ENCODE assay signal across 11 cellular contexts in genomic region chr13:44819245-44819644, GRCh38.
DNase-seq lines count a peak whose midpoint lies in the region; ATAC-seq, FAIRE-seq and TF ChIP-seq lines count a peak whose summit lies in the region.
"Had no signal": no experiment of that assay in that cellular context is flagged by ENCODE, and none has a peak within 500 bp of the region (broad histone marks: within the 10 kb centered on the region; RNA-seq: fewer than 3 reads in every experiment).

No MANE protein-coding gene starts in this region.

- H4K12ac ChIP-seq in trophoblast cell (ENCODE audit: low read depth, low read length), result no peak overlapping the region

- H3K4me1 ChIP-seq in GM12878 (ENCODE audit: control insufficient read depth, insufficient read depth, low read length) (no peaks in the 10 kb centered on the region), trophoblast cell (ENCODE audit: control insufficient read depth in 1 of 2, insufficient read depth in 2 of 2, low read length in 2 of 2) (peaks cover 27 to 32% of the 10 kb centered on the region in 2 experiments), heart left ventricle (peaks cover 0 to 4% (median 0%) of the 10 kb centered on the region in 12 donors), colonic mucosa (no peaks in the 10 kb centered on the region)
- H3K4me1 ChIP-seq in naive thymus-derived CD4-positive, alpha-beta T cell (ENCODE audit: control insufficient read depth in 2 of 2, insufficient read depth in 2 of 2, low read length in 2 of 2), result no peaks in the 10 kb centered on the region

- no peak overlapping the region for H3K4me3 ChIP-seq in GM12878
- no peak overlapping the region for H3K4me3 ChIP-seq in trophoblast cell (ENCODE audit: low read depth, low read length)
- no peak overlapping the region for H3K4me3 ChIP-seq in heart left ventricle
- H3K4me3 ChIP-seq in colonic mucosa, result no peak overlapping the region
- no peak overlapping the region for H3K4me3 ChIP-seq in naive thymus-derived CD4-positive, alpha-beta T cell (ENCODE audit: low read length)
- H3K4me3 ChIP-seq: esophagus squamous epithelium had no signal

- H3K36me3 Mint-ChIP-seq in activated CD8-positive, alpha-beta memory T cell treated with anti-CD3 and anti-CD28 coated beads, Interleukin-2, amount 10 ng/mL, durations not matched to agents 7 days and 5 days, result no peaks in the 10 kb centered on the region
- no peaks in the 10 kb centered on the region for H3K36me3 Mint-ChIP-seq in naive thymus-derived CD4-positive, alpha-beta T cell

- peak; percentile 73 for ATAC-seq in activated CD8-positive, alpha-beta memory T cell treated with anti-CD3 and anti-CD28 coated beads, Interleukin-2, amount 10 ng/mL, durations not matched to agents 7 days and 5 days
- ATAC-seq in GM12878 (peak; percentile 71), heart left ventricle (no peak)
- ATAC-seq in naive thymus-derived CD4-positive, alpha-beta T cell, result no peak

- BruUV-seq in GM12878 (replicated peaks; lab: Mats Ljungman, UMichigan), result no TSS peak

- H3K9ac ChIP-seq in GM12878 (ENCODE audit: control insufficient read depth, insufficient read depth, low read length) (no peak overlapping the region), trophoblast cell (ENCODE audit: low read length) (no peak overlapping the region), colonic mucosa (ENCODE audit: low read depth in 2 of 2, low read length in 2 of 2) (no peak overlapping the region)

- 35% methylated on average over 3 of the region's 3 CpGs for WGBS in GM12878 (ENCODE audit: insufficient coverage, insufficient replicate concordance, low lambda C conversion rate, missing lambda C conversion rate)
- WGBS in trophoblast cell (ENCODE audit: extremely low coverage, insufficient coverage, insufficient read length), result no CpG with 5 or more reads among the region's 3 CpGs
- 80 to 86% (median 84%) methylated on average over 3 of the region's 3 CpGs for WGBS in heart left ventricle, 4 donors

- POLR2A ChIA-PET in GM12878 (lab: Charles Lee), result no interaction called here
- POLR2A ChIA-PET in naive thymus-derived CD4-positive, alpha-beta T cell (lab: Charles Lee), result no interaction called here

- no peak overlapping the region for H3K14ac ChIP-seq in trophoblast cell (ENCODE audit: low read length)

- H3K4me2 ChIP-seq in GM12878 (ENCODE audit: control insufficient read depth, insufficient read depth), result no peak overlapping the region
- no peak overlapping the region for H3K4me2 ChIP-seq in trophoblast cell (ENCODE audit: low read length)

- in situ Hi-C loops in GM12878 (cut with MboI), result no loop called here

- peak overlapping the region; percentile 13 for H2BK5ac ChIP-seq in trophoblast cell (ENCODE audit: low read depth, low read length, poor library complexity)

- RAD21 ChIA-PET in GM12878 (lab: Charles Lee; ENCODE audit: unreplicated experiment), result no interaction called here

- H3K9me3 Mint-ChIP-seq in activated CD8-positive, alpha-beta memory T cell treated with anti-CD3 and anti-CD28 coated beads, Interleukin-2, amount 10 ng/mL, durations not matched to agents 7 days and 5 days (ENCODE audit: low read depth), result no peaks in the 10 kb centered on the region
- H3K9me3 Mint-ChIP-seq in naive thymus-derived CD4-positive, alpha-beta T cell, result no peaks in the 10 kb centered on the region

- peak overlapping the region; percentile 86 for H4K91ac ChIP-seq in trophoblast cell (ENCODE audit: low read depth, low read length)

- no peak overlapping the region for H3K27ac Mint-ChIP-seq in activated CD8-positive, alpha-beta memory T cell treated with anti-CD3 and anti-CD28 coated beads, Interleukin-2, amount 10 ng/mL, durations not matched to agents 7 days and 5 days
- H3K27ac Mint-ChIP-seq in naive thymus-derived CD4-positive, alpha-beta T cell, result no peak overlapping the region

- no peak overlapping the region for H2AK5ac ChIP-seq in trophoblast cell (ENCODE audit: low read length)

- TF ChIP-seq CTCF in GM12878 (IDR thresholded peaks at IDR 0.05 in 2 of 3, conservative IDR thresholded peaks at IDR 0.05 in 1 of 3; ENCODE audit: control insufficient read depth in 2 of 3, extremely low read depth in 1 of 3, insufficient read depth in 1 of 3, low read depth in 3 of 3, low read length in 3 of 3) (no peak), heart left ventricle (IDR thresholded peaks at IDR 0.05) (no peak), colonic mucosa (IDR thresholded peaks at IDR 0.05) (no peak)

- no peaks in the 10 kb centered on the region for H4K20me1 ChIP-seq in GM12878 (ENCODE audit: control insufficient read depth, insufficient read depth)

- intact Hi-C loops in GM12878 (cut with micrococcal nuclease; ENCODE audit: unreplicated experiment), result no loop called here
- intact Hi-C loops in heart left ventricle (cut with DNase I), result no loop called here
- intact Hi-C loops in colonic mucosa (cut with DNase I), result no loop called here
- intact Hi-C loops in naive thymus-derived CD4-positive, alpha-beta T cell (cut with micrococcal nuclease), result loop anchor here in 1 of 2 donors (5.0 kb wide), 1 partner anchor 242 kb away; the partner anchor contains the start of gene TSC22D1

- H2AFZ ChIP-seq in GM12878 (ENCODE audit: control insufficient read depth, low read depth, low read length), result no peak overlapping the region
- no peak overlapping the region for H2AFZ ChIP-seq in trophoblast cell (ENCODE audit: insufficient read depth, low read length, poor library complexity)

- peak overlapping the region; percentile 31 for H2BK12ac ChIP-seq in trophoblast cell (ENCODE audit: low read length)

- CTCF ChIA-PET in activated CD8-positive, alpha-beta memory T cell treated with anti-CD3 and anti-CD28 coated beads, Interleukin-2, amount 10 ng/mL, durations not matched to agents 7 days and 5 days (lab: Charles Lee), result no interaction called here
- CTCF ChIA-PET in GM12878 (lab: Yijun Ruan, JAX), result no interaction called here
- CTCF ChIA-PET in naive thymus-derived CD4-positive, alpha-beta T cell (lab: Charles Lee), result no interaction called here

- no peak for FAIRE-seq in GM12878 (lab: Jason Lieb, UNC)

- H3K27ac ChIP-seq in GM12878 (ENCODE audit: control insufficient read depth, insufficient read depth) (no peak overlapping the region), trophoblast cell (ENCODE audit: low read depth, low read length) (peak overlapping the region; percentile 15), heart left ventricle (no peak overlapping the region), colonic mucosa (no peak overlapping the region)
- H3K27ac ChIP-seq in naive thymus-derived CD4-positive, alpha-beta T cell (ENCODE audit: low read depth, low read length), result no peak overlapping the region
- H3K27ac ChIP-seq: C4-2B, esophagus squamous epithelium had no signal

- H3K4ac ChIP-seq in trophoblast cell (ENCODE audit: low read depth, low read length), result no peak overlapping the region

- H3K79me2 ChIP-seq in GM12878 (ENCODE audit: control insufficient read depth, insufficient read depth, low read length), result no peaks in the 10 kb centered on the region
- no peaks in the 10 kb centered on the region for H3K79me2 ChIP-seq in trophoblast cell (ENCODE audit: control insufficient read depth, insufficient read depth, low read length, poor library complexity)

- no peak overlapping the region for H3K18ac ChIP-seq in trophoblast cell (ENCODE audit: low read length)

- peak overlapping the region; percentile 64 for H4K8ac ChIP-seq in trophoblast cell (ENCODE audit: low read depth, low read length)

- DNase-seq in activated CD8-positive, alpha-beta memory T cell treated with anti-CD3 and anti-CD28 coated beads, Interleukin-2, amount 10 ng/mL, durations not matched to agents 7 days and 5 days, result no peak
- DNase-seq in activated CD8-positive, alpha-beta memory T cell treated with anti-CD3 and anti-CD28 coated beads, Interleukin-2, amount 50 U/mL, for 4 hours, result no peak
- DNase-seq in NCI-H2196 treated with DMSO at 0.1 percent for 48 hours (lab: John Stamatoyannopoulos, UW; ENCODE audit: unreplicated experiment), result peak; percentile 66
- DNase-seq in GM12878 (ENCODE audit: low read depth, low spot score), result no peak
- DNase-seq in trophoblast cell, result peak; percentile 57 to 89
- DNase-seq in heart left ventricle, result no peak
- no peak for DNase-seq in colonic mucosa
- DNase-seq in naive thymus-derived CD4-positive, alpha-beta T cell, result no peak
- DNase-seq: esophagus squamous epithelium, NCI-H82 had no signal

- no peak overlapping the region for H3K4me3 Mint-ChIP-seq in activated CD8-positive, alpha-beta memory T cell treated with anti-CD3 and anti-CD28 coated beads, Interleukin-2, amount 10 ng/mL, durations not matched to agents 7 days and 5 days
- H3K4me3 Mint-ChIP-seq in naive thymus-derived CD4-positive, alpha-beta T cell, result no peak overlapping the region

- SMC1A ChIA-PET in GM12878 (lab: Charles Lee; ENCODE audit: uncharacterized antibody, unreplicated experiment), result interaction anchor here (0.9 to 1.1 kb wide), 2 partner anchors 49 to 335 kb away, joined by 3 read pairs; no protein-coding TSS in a partner anchor

- H3K27me3 ChIP-seq in GM12878 (replicated peaks in 1 of 2; ENCODE audit: control insufficient read depth in 2 of 2, insufficient read depth in 2 of 2, low read length in 1 of 2) (no peaks in the 10 kb centered on the region; a peak in 2 of 4 replicates), trophoblast cell (ENCODE audit: insufficient read depth, low read length) (no peaks in the 10 kb centered on the region), heart left ventricle (no peaks in the 10 kb centered on the region), colonic mucosa (no peaks in the 10 kb centered on the region)
- H3K27me3 ChIP-seq in naive thymus-derived CD4-positive, alpha-beta T cell (ENCODE audit: control insufficient read depth in 2 of 2, insufficient read depth in 2 of 2, low read length in 2 of 2), result no peaks in the 10 kb centered on the region
- H3K27me3 ChIP-seq: esophagus squamous epithelium had no signal

- TF ChIP-seq POLR2A in GM12878 (IDR thresholded peaks at IDR 0.05; ENCODE audit: low read depth, low read length) (no peak), heart left ventricle (IDR thresholded peaks at IDR 0.05) (no peak)

- H3K79me1 ChIP-seq in trophoblast cell (ENCODE audit: low read length), result peaks cover 30% of the 10 kb centered on the region

- no peaks in the 10 kb centered on the region for H3K36me3 ChIP-seq in GM12878 (ENCODE audit: control insufficient read depth in 2 of 2, insufficient read depth in 2 of 2, low read length in 1 of 2)
- H3K36me3 ChIP-seq in trophoblast cell (ENCODE audit: control insufficient read depth in 1 of 2, insufficient read depth in 2 of 2, low read length in 2 of 2), result no peaks in the 10 kb centered on the region
- no peaks in the 10 kb centered on the region for H3K36me3 ChIP-seq in heart left ventricle
- no peaks in the 10 kb centered on the region for H3K36me3 ChIP-seq in colonic mucosa
- no peaks in the 10 kb centered on the region for H3K36me3 ChIP-seq in naive thymus-derived CD4-positive, alpha-beta T cell (ENCODE audit: control insufficient read depth in 2 of 3, insufficient read depth in 3 of 3, low read length in 3 of 3)
- H3K36me3 ChIP-seq: esophagus squamous epithelium had no signal

- no peak for TF ChIP-seq EP300 in GM12878 (IDR thresholded peaks at IDR 0.05; ENCODE audit: borderline replicate concordance in 1 of 2, control insufficient read depth in 1 of 2, low read depth in 2 of 2, low read length in 2 of 2)

- TF ChIP-seq RAD21 in GM12878 (IDR thresholded peaks at IDR 0.05; ENCODE audit: insufficient read depth, low read depth, low read length), result no peak

- peaks cover 20% of the 10 kb centered on the region for H3K4me1 Mint-ChIP-seq in activated CD8-positive, alpha-beta memory T cell treated with anti-CD3 and anti-CD28 coated beads, Interleukin-2, amount 10 ng/mL, durations not matched to agents 7 days and 5 days
- H3K4me1 Mint-ChIP-seq in naive thymus-derived CD4-positive, alpha-beta T cell, result peaks cover 0 to 16% (median 0%) of the 10 kb centered on the region in 7 donors

- no peak overlapping the region for H2BK120ac ChIP-seq in trophoblast cell (ENCODE audit: insufficient read depth, low read length, poor library complexity)

- H3K23ac ChIP-seq in trophoblast cell (ENCODE audit: low read length), result no peak overlapping the region

- peaks cover 31% of the 10 kb centered on the region for H3K27me3 Mint-ChIP-seq in activated CD8-positive, alpha-beta memory T cell treated with anti-CD3 and anti-CD28 coated beads, Interleukin-2, amount 10 ng/mL, durations not matched to agents 7 days and 5 days
- peaks cover 0 to 9% (median 4%) of the 10 kb centered on the region in 5 donors for H3K27me3 Mint-ChIP-seq in naive thymus-derived CD4-positive, alpha-beta T cell

- H3K9me3 ChIP-seq in GM12878 (replicated peaks; ENCODE audit: control insufficient read depth, insufficient read depth, low read length) (no peaks in the 10 kb centered on the region), trophoblast cell (ENCODE audit: insufficient read depth, low read depth, low read length) (no peaks in the 10 kb centered on the region), heart left ventricle (no peaks in the 10 kb centered on the region), colonic mucosa (no peaks in the 10 kb centered on the region)
- no peaks in the 10 kb centered on the region for H3K9me3 ChIP-seq in naive thymus-derived CD4-positive, alpha-beta T cell (ENCODE audit: control insufficient read depth in 2 of 3, low read length in 3 of 3)
- H3K9me3 ChIP-seq: esophagus squamous epithelium had no signal

Comparison
In these comparisons a context has a peak if more than half of its experiments do, and no peak if none do; other contexts are left out.
1. ATAC-seq: peak in activated CD8-positive, alpha-beta memory T cell treated with anti-CD3 and anti-CD28 coated beads, Interleukin-2, amount 10 ng/mL, durations not matched to agents 7 days and 5 days (single experiment) and GM12878 (single experiment); none in heart left ventricle (0 of 4) and naive thymus-derived CD4-positive, alpha-beta T cell (single experiment).
2. DNase-seq: peak in NCI-H2196 treated with DMSO at 0.1 percent for 48 hours (single experiment) and trophoblast cell (2 of 2); none in activated CD8-positive, alpha-beta memory T cell treated with anti-CD3 and anti-CD28 coated beads, Interleukin-2, amount 10 ng/mL, durations not matched to agents 7 days and 5 days (single experiment), activated CD8-positive, alpha-beta memory T cell treated with anti-CD3 and anti-CD28 coated beads, Interleukin-2, amount 50 U/mL, for 4 hours (single experiment), GM12878 (single experiment), heart left ventricle (0 of 5), colonic mucosa (single experiment) and naive thymus-derived CD4-positive, alpha-beta T cell (0 of 9).